ENCODE assay signal across 14 cellular contexts in genomic region chr6:156971153-156971882, GRCh38.
"Had no signal": no experiment of that assay in that cellular context is flagged by ENCODE, and none has a peak within 500 bp of the region (broad histone marks: within the 10 kb centered on the region; RNA-seq: fewer than 3 reads in every experiment).

No MANE protein-coding gene starts in this region.

- H3K4me3 Mint-ChIP-seq: activated CD4-positive, alpha-beta T cell treated with anti-CD3 and anti-CD28 coated beads for 36 hours; activated CD8-positive, alpha-beta T cell treated with anti-CD3 and anti-CD28 coated beads for 36 hours; activated naive CD8-positive, alpha-beta T cell treated with anti-CD3 and anti-CD28 coated beads, Interleukin-2, amount 10 ng/mL, durations not matched to agents 7 days and 5 days; nephron progenitor cell had no signal

- ATAC-seq: activated CD4-positive, alpha-beta T cell treated with anti-CD3 and anti-CD28 coated beads for 36 hours; activated CD8-positive, alpha-beta T cell treated with anti-CD3 and anti-CD28 coated beads for 36 hours had no signal

- H3K27me3 Mint-ChIP-seq: activated CD4-positive, alpha-beta T cell treated with anti-CD3 and anti-CD28 coated beads for 36 hours; activated CD8-positive, alpha-beta T cell treated with anti-CD3 and anti-CD28 coated beads for 36 hours; activated naive CD8-positive, alpha-beta T cell treated with anti-CD3 and anti-CD28 coated beads, Interleukin-2, amount 10 ng/mL, durations not matched to agents 7 days and 5 days had no signal

- H3K36me3 ChIP-seq: breast epithelium, ovary, tibial nerve had no signal

- H3K9me3 ChIP-seq: breast epithelium, ovary, tibial nerve had no signal

- H3K4me1 ChIP-seq: breast epithelium had no signal

- H3K27ac Mint-ChIP-seq: activated CD4-positive, alpha-beta T cell treated with anti-CD3 and anti-CD28 coated beads for 36 hours; activated CD8-positive, alpha-beta T cell treated with anti-CD3 and anti-CD28 coated beads for 36 hours; activated naive CD8-positive, alpha-beta T cell treated with anti-CD3 and anti-CD28 coated beads, Interleukin-2, amount 10 ng/mL, durations not matched to agents 7 days and 5 days; nephron progenitor cell had no signal

- DNase-seq: activated CD4-positive, alpha-beta T cell treated with anti-CD3 and anti-CD28 coated beads for 36 hours; activated CD8-positive, alpha-beta memory T cell treated with anti-CD3 and anti-CD28 coated beads, Interleukin-2, amount 50 U/mL, for 4 hours; activated CD8-positive, alpha-beta T cell treated with anti-CD3 and anti-CD28 coated beads for 36 hours; activated naive CD8-positive, alpha-beta T cell treated with anti-CD3 and anti-CD28 coated beads, Interleukin-2, amount 10 ng/mL, durations not matched to agents 7 days and 5 days; aorta; dermis blood vessel endothelial cell; islet precursor cell; mesenchymal stem cell; nephron progenitor cell; ovary had no signal

- H3K9me3 Mint-ChIP-seq: activated CD8-positive, alpha-beta T cell treated with anti-CD3 and anti-CD28 coated beads for 36 hours; activated naive CD8-positive, alpha-beta T cell treated with anti-CD3 and anti-CD28 coated beads, Interleukin-2, amount 10 ng/mL, durations not matched to agents 7 days and 5 days; nephron progenitor cell had no signal

- H3K27ac ChIP-seq: breast epithelium, ovary, tibial nerve, VCaP had no signal

- H3K4me3 ChIP-seq: breast epithelium, ovary, skin epidermis, tibial nerve had no signal

- H3K27me3 ChIP-seq: breast epithelium, ovary, tibial nerve had no signal
